Comparison of ENCODE assay signal across 26 cellular contexts in genomic region chr4:12120968-12121367, GRCh38.
"Had no signal": no experiment of that assay in that cellular context is flagged by ENCODE, and none has a peak within 500 bp of the region (broad histone marks: within the 10 kb centered on the region; RNA-seq: fewer than 3 reads in every experiment).

No MANE protein-coding gene starts in this region.

- H3K36me3 ChIP-seq: brain microvascular endothelial cell, right lobe of liver, tibial nerve, WERI-Rb-1 had no signal

- H3K4me1 ChIP-seq: right lobe of liver, tibial nerve had no signal

- H3K4me3 ChIP-seq: lung, right lobe of liver, tibial nerve had no signal

- DNase-seq: activated CD4-positive, alpha-beta memory T cell treated with anti-CD3 and anti-CD28 coated beads for 36 hours; activated CD4-positive, alpha-beta T cell treated with anti-CD3 and anti-CD28 coated beads for 48 hours; activated CD8-positive, alpha-beta memory T cell treated with anti-CD3 and anti-CD28 coated beads, Interleukin-2, amount 50 U/mL, for 48 hours; activated gamma-delta T cell; activated naive CD4-positive, alpha-beta T cell treated with anti-CD3 and anti-CD28 coated beads, Interleukin-2, amount 50 U/mL, for 16 hours; activated T-cell treated with anti-CD3 and anti-CD28 coated beads, Interleukin-2, amount 50 U/mL, for 24 hours; amniotic stem cell; brain microvascular endothelial cell; caudate nucleus; foreskin fibroblast; head of caudate nucleus; hippocampal formation; immature natural killer cell; mesendoderm; posterior cingulate gyrus; right lobe of liver; stimulated activated CD4-positive, alpha-beta T cell treated with anti-CD3 and anti-CD28 coated beads, Interleukin-2, amount 100 ng/mL, for 48 hours; stimulated activated naive CD4-positive, alpha-beta T cell treated with Interleukin-2 at 50 U/mL for 16 hours; T-helper 17 cell; T1000; WERI-Rb-1 had no signal

- H3K9me3 ChIP-seq: right lobe of liver had no signal

- ATAC-seq: activated CD4-positive, CD25-positive, alpha-beta regulatory T cell treated with anti-CD3 and anti-CD28 coated beads, Interleukin-2, amount 50 U/mL, for 24 hours; left lobe of liver; natural killer cell treated with Interleukin-12 subunit alpha and Interleukin-12 subunit beta and Interleukin-15 and Interleukin-18, amount 100 ng/mL, for 72 hours; right lobe of liver; T-helper 17 cell had no signal

- H3K27me3 ChIP-seq: brain microvascular endothelial cell, right lobe of liver, tibial nerve had no signal

- H3K27ac ChIP-seq: brain microvascular endothelial cell, right lobe of liver, tibial nerve, WERI-Rb-1 had no signal
